ENCODE assay signal across 8 cellular contexts in the genomic region with DNA sequence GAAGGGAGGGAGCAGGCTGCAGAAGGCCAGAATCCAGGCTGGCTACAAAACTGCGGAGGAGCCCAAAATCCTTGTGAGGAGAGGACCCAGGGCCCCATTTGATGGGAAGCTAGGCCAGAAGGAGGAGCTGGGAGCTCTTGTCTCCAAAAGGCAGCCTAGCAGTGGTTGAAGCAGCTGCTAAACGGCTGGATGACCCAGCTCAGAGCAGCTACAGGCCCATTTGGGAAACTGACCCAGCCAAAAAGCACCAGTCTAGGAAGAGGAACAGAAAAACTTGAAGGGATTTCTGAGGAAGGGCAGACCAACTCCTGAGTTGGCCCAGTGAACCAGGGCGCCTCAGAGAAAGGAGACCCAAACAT. TPM values are rescaled to one million over a fixed set of nuclear protein-coding genes. Genes with fewer than 3 reads are reported as not detected.
DNase-seq lines count a peak whose midpoint lies in the region; ATAC-seq and TF ChIP-seq lines count a peak whose summit lies in the region.

No MANE protein-coding gene starts in this region.

- peak overlapping the region in 2 of 5 donors; percentile 25 to 60 for H3K9ac ChIP-seq in subcutaneous abdominal adipose tissue (ENCODE audit: low read length in 5 of 5)

- H3K4me1 Mint-ChIP-seq in activated T-helper 1 cell treated with anti-CD3 and anti-CD28 coated beads, Interleukin-12 subunit alpha, Interleukin-12 subunit beta, Interleukin-2, Interleukin-4 antibody, amounts not matched to agents 30 ng/mL and 10 ng/mL and 1 ng/mL, durations not matched to agents 14 hours and 24 hours and 36 hours (ENCODE audit: low read depth): peaks cover 40% of the 10 kb centered on the region

- intact Hi-C loops in activated T-helper 1 cell treated with anti-CD3 and anti-CD28 coated beads, Interleukin-12 subunit alpha, Interleukin-12 subunit beta, Interleukin-2, Interleukin-4 antibody, amounts not matched to agents 30 ng/mL and 10 ng/mL and 1 ng/mL, durations not matched to agents 14 hours and 24 hours and 36 hours (cut with micrococcal nuclease): loop anchor here (5.0 kb wide), 3 partner anchors 55 to 320 kb away; a partner anchor contains a TSS

- H3K9me3 Mint-ChIP-seq in activated T-helper 1 cell treated with anti-CD3 and anti-CD28 coated beads, Interleukin-12 subunit alpha, Interleukin-12 subunit beta, Interleukin-2, Interleukin-4 antibody, amounts not matched to agents 30 ng/mL and 10 ng/mL and 1 ng/mL, durations not matched to agents 14 hours and 24 hours and 36 hours: no peaks in the 10 kb centered on the region

- DNase-seq in NCI-H82 (lab: John Stamatoyannopoulos, UW): peak; percentile 37
- DNase-seq in NCI-H82 treated with DMSO at 0.1 percent for 48 hours (lab: John Stamatoyannopoulos, UW; ENCODE audit: unreplicated experiment): no peak
- no peak for DNase-seq in activated T-helper 1 cell treated with anti-CD3 and anti-CD28 coated beads, Interleukin-12 subunit alpha, Interleukin-12 subunit beta, Interleukin-2, Interleukin-4 antibody, amounts not matched to agents 30 ng/mL and 10 ng/mL and 1 ng/mL, durations not matched to agents 14 hours and 24 hours and 36 hours (ENCODE audit: low spot score)
- no peak for DNase-seq in dermis blood vessel endothelial cell
- DNase-seq in GM10266 (ENCODE audit: extremely low spot score): no peak

- H3K36me3 Mint-ChIP-seq in activated T-helper 1 cell treated with anti-CD3 and anti-CD28 coated beads, Interleukin-12 subunit alpha, Interleukin-12 subunit beta, Interleukin-2, Interleukin-4 antibody, amounts not matched to agents 30 ng/mL and 10 ng/mL and 1 ng/mL, durations not matched to agents 14 hours and 24 hours and 36 hours (ENCODE audit: low read depth): peaks cover 24% of the 10 kb centered on the region

- peak overlapping the region; percentile 66 for H3K27ac Mint-ChIP-seq in activated T-helper 1 cell treated with anti-CD3 and anti-CD28 coated beads, Interleukin-12 subunit alpha, Interleukin-12 subunit beta, Interleukin-2, Interleukin-4 antibody, amounts not matched to agents 30 ng/mL and 10 ng/mL and 1 ng/mL, durations not matched to agents 14 hours and 24 hours and 36 hours

- no peaks in the 10 kb centered on the region for H3K27me3 ChIP-seq in subcutaneous abdominal adipose tissue (ENCODE audit: control insufficient read depth in 5 of 5, insufficient read depth in 4 of 5, low read length in 5 of 5)

- H3K4me3 ChIP-seq in iPS-11a (ENCODE audit: low read depth, low read length) (peak overlapping the region; percentile 63), subcutaneous abdominal adipose tissue (ENCODE audit: low read depth in 1 of 5, low read length in 5 of 5) (peak overlapping the region in 2 of 5 donors; percentile 67 to 83)

- no peaks in the 10 kb centered on the region for H3K27me3 Mint-ChIP-seq in activated T-helper 1 cell treated with anti-CD3 and anti-CD28 coated beads, Interleukin-12 subunit alpha, Interleukin-12 subunit beta, Interleukin-2, Interleukin-4 antibody, amounts not matched to agents 30 ng/mL and 10 ng/mL and 1 ng/mL, durations not matched to agents 14 hours and 24 hours and 36 hours (ENCODE audit: insufficient read depth)

- H3K36me3 ChIP-seq in subcutaneous abdominal adipose tissue (ENCODE audit: control insufficient read depth in 5 of 5, insufficient read depth in 5 of 5, low read length in 5 of 5): peaks cover 0 to 21% (median 16%) of the 10 kb centered on the region in 5 donors

- H3K9me3 ChIP-seq in subcutaneous abdominal adipose tissue (ENCODE audit: control insufficient read depth in 5 of 5, low read length in 5 of 5): no peaks in the 10 kb centered on the region

- H3K4me1 ChIP-seq in subcutaneous abdominal adipose tissue (ENCODE audit: control insufficient read depth in 5 of 5, insufficient read depth in 5 of 5, low read length in 5 of 5): peaks cover 13 to 25% (median 16%) of the 10 kb centered on the region in 5 donors

- H3K4me3 Mint-ChIP-seq in activated T-helper 1 cell treated with anti-CD3 and anti-CD28 coated beads, Interleukin-12 subunit alpha, Interleukin-12 subunit beta, Interleukin-2, Interleukin-4 antibody, amounts not matched to agents 30 ng/mL and 10 ng/mL and 1 ng/mL, durations not matched to agents 14 hours and 24 hours and 36 hours: peak overlapping the region; percentile 65

- peak overlapping the region; percentile 70 for H3K27ac ChIP-seq in subcutaneous abdominal adipose tissue (ENCODE audit: low read depth, low read length)

- no peak for TF ChIP-seq CTCF in GM10266 (IDR thresholded peaks at IDR 0.05; ENCODE audit: control insufficient read depth, insufficient read depth, low read depth, missing control alignments)

- ATAC-seq in HG03108 (IDR thresholded peaks at IDR 0.05; ENCODE audit: unreplicated experiment): no peak

RNA-seq across cellular contexts. Expression of a gene that starts 1.1 kb away (rescaled TPM):
- 46.8 and 47.6 TPM in 2 replicates for total RNA-seq in activated T-helper 1 cell treated with anti-CD3 and anti-CD28 coated beads, Interleukin-12 subunit alpha, Interleukin-12 subunit beta, Interleukin-2, Interleukin-4 antibody, amounts not matched to agents 30 ng/mL and 10 ng/mL and 1 ng/mL, durations not matched to agents 14 hours and 24 hours and 36 hours
- 68.8 and 116 TPM in 2 replicates for total RNA-seq in dermis blood vessel endothelial cell

RNA-seq across cellular contexts. Expression of a gene that starts 38.2 kb away (rescaled TPM):
- 72.3 and 75.4 TPM in 2 replicates for total RNA-seq in activated T-helper 1 cell treated with anti-CD3 and anti-CD28 coated beads, Interleukin-12 subunit alpha, Interleukin-12 subunit beta, Interleukin-2, Interleukin-4 antibody, amounts not matched to agents 30 ng/mL and 10 ng/mL and 1 ng/mL, durations not matched to agents 14 hours and 24 hours and 36 hours
- 37.9 and 57.6 TPM in 2 replicates for total RNA-seq in dermis blood vessel endothelial cell
